29 cellular contexts compared by ENCODE assay signal in the genomic region with DNA sequence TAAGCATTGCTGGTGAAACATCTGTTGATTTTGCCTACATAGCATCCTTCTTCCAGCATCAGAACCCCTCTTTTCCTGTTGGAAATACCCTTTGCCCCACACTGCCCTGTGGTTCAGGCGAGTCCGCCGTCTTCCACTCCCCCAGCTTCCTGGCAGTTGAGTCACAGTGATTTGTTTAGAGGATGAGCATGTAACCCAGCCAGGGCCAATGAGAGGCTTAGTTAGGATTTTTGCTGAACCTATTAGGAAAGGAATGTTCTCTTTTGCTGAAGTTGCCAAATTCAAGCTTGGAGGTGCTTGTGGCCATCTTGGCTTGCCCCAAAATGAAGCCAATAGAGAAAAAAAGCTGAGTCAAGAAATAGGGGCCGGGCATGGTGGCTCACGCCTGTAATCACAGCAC. TPM values are rescaled to one million over a fixed set of nuclear protein-coding genes. Genes with fewer than 3 reads are reported as not detected.
DNase-seq lines count a peak whose midpoint lies in the region; ATAC-seq and TF ChIP-seq lines count a peak whose summit lies in the region.
"Had no signal": no experiment of that assay in that cellular context is flagged by ENCODE, and none has a peak within 500 bp of the region (broad histone marks: within the 10 kb centered on the region; RNA-seq: fewer than 3 reads in every experiment).

No MANE protein-coding gene starts in this region.

- no peak overlapping the region for H3K4me3 Mint-ChIP-seq in natural killer cell treated with Interleukin-12 subunit alpha and Interleukin-12 subunit beta and Interleukin-15 and Interleukin-18, amount 100 ng/mL, for 72 hours
- H3K4me3 Mint-ChIP-seq in natural killer cell: no peak overlapping the region
- no peak overlapping the region for H3K4me3 Mint-ChIP-seq in stimulated activated effector memory CD8-positive, alpha-beta T cell treated with anti-CD3 and anti-CD28 coated beads, Interleukin-12 subunit alpha, Interleukin-12 subunit beta, amount 100 ng/mL, for 72 hours
- H3K4me3 Mint-ChIP-seq in immature natural killer cell: no peak overlapping the region
- H3K4me3 Mint-ChIP-seq: brain; stimulated activated naive B cell treated with anti-CD40 and anti-IgM and Interleukin-4, amounts not matched to agents 10 μg/mL and 1 μg/mL and 100 μg/mL, for 72 hours had no signal

- no peak overlapping the region for H3K4me3 ChIP-seq in fibroblast of lung (replicated peaks in 1 of 4; ENCODE audit: control extremely low read depth in 1 of 4, insufficient read depth in 1 of 4, low read depth in 3 of 4, low read length in 4 of 4)
- H3K4me3 ChIP-seq: BLaER1 treated with 17β-estradiol and CSF1 and Interleukin-3, amounts not matched to agents 10 nM and 100 nM; lung; SK-N-MC; spleen; testis; uterus had no signal

- no peak overlapping the region for H3K27ac Mint-ChIP-seq in natural killer cell treated with Interleukin-12 subunit alpha and Interleukin-12 subunit beta and Interleukin-15 and Interleukin-18, amount 100 ng/mL, for 72 hours
- H3K27ac Mint-ChIP-seq in natural killer cell (no peak overlapping the region), immature natural killer cell (no peak overlapping the region)
- H3K27ac Mint-ChIP-seq in stimulated activated effector memory CD8-positive, alpha-beta T cell treated with anti-CD3 and anti-CD28 coated beads, Interleukin-12 subunit alpha, Interleukin-12 subunit beta, amount 100 ng/mL, for 72 hours: no peak overlapping the region
- H3K27ac Mint-ChIP-seq: brain; stimulated activated naive B cell treated with anti-CD40 and anti-IgM and Interleukin-4, amounts not matched to agents 10 μg/mL and 1 μg/mL and 100 μg/mL, for 72 hours had no signal

- H3K27me3 Mint-ChIP-seq in natural killer cell treated with Interleukin-12 subunit alpha and Interleukin-12 subunit beta and Interleukin-15 and Interleukin-18, amount 100 ng/mL, for 72 hours: peaks cover 21 to 41% of the 10 kb centered on the region in 2 donors
- H3K27me3 Mint-ChIP-seq in natural killer cell (ENCODE audit: low read depth in 2 of 2) (peaks cover 23 to 49% of the 10 kb centered on the region in 2 donors), immature natural killer cell (ENCODE audit: low read depth in 3 of 3) (peaks cover 9 to 17% (median 12%) of the 10 kb centered on the region in 3 donors)

- no peak overlapping the region for H3K4me2 ChIP-seq in fibroblast of lung (ENCODE audit: extremely low read depth, insufficient read depth, low read length)

- no peak overlapping the region for H3K27ac ChIP-seq in fibroblast of lung (ENCODE audit: insufficient read depth, low read length)
- H3K27ac ChIP-seq: BLaER1 treated with 17β-estradiol and CSF1 and Interleukin-3, amounts not matched to agents 10 nM and 100 nM; SK-N-MC; spleen; testis; uterus had no signal

- no peaks in the 10 kb centered on the region for H3K79me2 ChIP-seq in fibroblast of lung (ENCODE audit: control insufficient read depth, insufficient read depth, low read length)

- H3K4me1 ChIP-seq in fibroblast of lung (ENCODE audit: control insufficient read depth, extremely low read depth, insufficient read depth, low read length): no peaks in the 10 kb centered on the region
- H3K4me1 ChIP-seq: testis, uterus had no signal

- intact Hi-C loops in natural killer cell (cut with micrococcal nuclease): loop anchor here (5.0 kb wide), 1 partner anchor 92 kb away; no protein-coding TSS in a partner anchor

- H3K9me3 Mint-ChIP-seq in natural killer cell treated with Interleukin-12 subunit alpha and Interleukin-12 subunit beta and Interleukin-15 and Interleukin-18, amount 100 ng/mL, for 72 hours: no peaks in the 10 kb centered on the region
- no peaks in the 10 kb centered on the region for H3K9me3 Mint-ChIP-seq in natural killer cell
- H3K9me3 Mint-ChIP-seq in stimulated activated effector memory CD8-positive, alpha-beta T cell treated with anti-CD3 and anti-CD28 coated beads, Interleukin-12 subunit alpha, Interleukin-12 subunit beta, amount 100 ng/mL, for 72 hours: no peaks in the 10 kb centered on the region
- no peaks in the 10 kb centered on the region for H3K9me3 Mint-ChIP-seq in immature natural killer cell
- H3K9me3 Mint-ChIP-seq: brain; stimulated activated naive B cell treated with anti-CD40 and anti-IgM and Interleukin-4, amounts not matched to agents 10 μg/mL and 1 μg/mL and 100 μg/mL, for 72 hours had no signal

- no peak for DNase-seq in natural killer cell treated with Interleukin-12 subunit alpha and Interleukin-12 subunit beta and Interleukin-15 and Interleukin-18, amount 100 ng/mL, for 72 hours (ENCODE audit: low spot score)
- DNase-seq in natural killer cell (no peak), RKO (ENCODE audit: low spot score) (peak; percentile 33), fibroblast of lung (ENCODE audit: low read depth in 2 of 2) (peak; percentile 29 to 37), immature natural killer cell (no peak), activated gamma-delta T cell treated with Interleukin-2 at 50 U/mL for 16 hours (no peak)
- no peak for DNase-seq in stimulated activated effector memory CD8-positive, alpha-beta T cell treated with anti-CD3 and anti-CD28 coated beads, Interleukin-12 subunit alpha, Interleukin-12 subunit beta, amount 100 ng/mL, for 72 hours (ENCODE audit: low spot score in 2 of 2)
- DNase-seq: activated CD4-positive, alpha-beta T cell treated with anti-CD3 and anti-CD28 coated beads, Interleukin-2, amount 50 U/mL, for 1 hour; activated effector memory CD4-positive, alpha-beta T cell treated with anti-CD3 and anti-CD28 coated beads, Interleukin-2, amount 50 U/mL, for 16 hours; DND-41; effector memory CD4-positive, alpha-beta T cell; Karpas-422; kidney glomerular epithelial cell; NCI-H1092 treated with DMSO at 0.1 percent for 48 hours; NCI-H187 treated with DMSO at 0.1 percent for 48 hours; NCI-H2227 treated with DMSO at 0.1 percent for 48 hours; nucleus accumbens; RPMI8226; spleen; stimulated activated CD4-positive, alpha-beta T cell treated with anti-CD3 and anti-CD28 coated beads, Interleukin-4, amount 100 ng/mL, for 1 hour; stimulated activated naive B cell treated with anti-CD40 and anti-IgM and Interleukin-4, amounts not matched to agents 10 μg/mL and 1 μg/mL and 100 μg/mL, for 72 hours; testis; uterus had no signal

- H3K27me3 ChIP-seq in fibroblast of lung (ENCODE audit: control insufficient read depth, insufficient read depth, low read length): peaks cover 5% of the 10 kb centered on the region
- H3K27me3 ChIP-seq: BLaER1 treated with 17β-estradiol and CSF1 and Interleukin-3, amounts not matched to agents 10 nM and 100 nM; testis; uterus had no signal

- no peaks in the 10 kb centered on the region for H3K9me3 ChIP-seq in fibroblast of lung (ENCODE audit: control insufficient read depth, insufficient read depth, low read depth, low read length)
- H3K9me3 ChIP-seq: BLaER1 treated with 17β-estradiol and CSF1 and Interleukin-3, amounts not matched to agents 10 nM and 100 nM; spleen; testis; uterus had no signal

- no peaks in the 10 kb centered on the region for H3K36me3 Mint-ChIP-seq in natural killer cell treated with Interleukin-12 subunit alpha and Interleukin-12 subunit beta and Interleukin-15 and Interleukin-18, amount 100 ng/mL, for 72 hours
- H3K36me3 Mint-ChIP-seq in natural killer cell (no peaks in the 10 kb centered on the region), immature natural killer cell (peaks cover 0 to 4% (median 0%) of the 10 kb centered on the region in 3 donors)
- no peaks in the 10 kb centered on the region for H3K36me3 Mint-ChIP-seq in stimulated activated effector memory CD8-positive, alpha-beta T cell treated with anti-CD3 and anti-CD28 coated beads, Interleukin-12 subunit alpha, Interleukin-12 subunit beta, amount 100 ng/mL, for 72 hours
- H3K36me3 Mint-ChIP-seq: brain; stimulated activated naive B cell treated with anti-CD40 and anti-IgM and Interleukin-4, amounts not matched to agents 10 μg/mL and 1 μg/mL and 100 μg/mL, for 72 hours had no signal

- peak; percentile 28 to 77 for ATAC-seq in natural killer cell treated with Interleukin-12 subunit alpha and Interleukin-12 subunit beta and Interleukin-15 and Interleukin-18, amount 100 ng/mL, for 72 hours
- ATAC-seq in natural killer cell: no peak
- peak; percentile 58 for ATAC-seq in stimulated activated effector memory CD8-positive, alpha-beta T cell treated with anti-CD3 and anti-CD28 coated beads, Interleukin-12 subunit alpha, Interleukin-12 subunit beta, amount 100 ng/mL, for 72 hours
- ATAC-seq in HG02938 (IDR thresholded peaks at IDR 0.05; ENCODE audit: unreplicated experiment): no peak
- ATAC-seq: esophagus mucosa; stimulated activated naive B cell treated with anti-CD40 and anti-IgM and Interleukin-4, amounts not matched to agents 10 μg/mL and 1 μg/mL and 100 μg/mL, for 72 hours had no signal

- no peaks in the 10 kb centered on the region for H4K20me1 ChIP-seq in fibroblast of lung (ENCODE audit: control insufficient read depth, extremely low read depth, insufficient read depth, low read length)
- H4K20me1 ChIP-seq: BLaER1 treated with 17β-estradiol and CSF1 and Interleukin-3, amounts not matched to agents 10 nM and 100 nM had no signal

- no peak overlapping the region for H3K9ac ChIP-seq in fibroblast of lung (ENCODE audit: insufficient read depth, low read length)
- H3K9ac ChIP-seq: BLaER1 treated with 17β-estradiol and CSF1 and Interleukin-3, amounts not matched to agents 10 nM and 100 nM had no signal

- no peak overlapping the region for H2AFZ ChIP-seq in fibroblast of lung (ENCODE audit: low read length)

- peaks cover 0 to 4% of the 10 kb centered on the region in 2 donors for H3K4me1 Mint-ChIP-seq in natural killer cell treated with Interleukin-12 subunit alpha and Interleukin-12 subunit beta and Interleukin-15 and Interleukin-18, amount 100 ng/mL, for 72 hours (ENCODE audit: low read depth in 2 of 2)
- H3K4me1 Mint-ChIP-seq in natural killer cell (no peaks in the 10 kb centered on the region), immature natural killer cell (no peaks in the 10 kb centered on the region)
- peaks cover 5% of the 10 kb centered on the region for H3K4me1 Mint-ChIP-seq in stimulated activated effector memory CD8-positive, alpha-beta T cell treated with anti-CD3 and anti-CD28 coated beads, Interleukin-12 subunit alpha, Interleukin-12 subunit beta, amount 100 ng/mL, for 72 hours

- TF ChIP-seq CTCF in natural killer cell (IDR thresholded peaks at IDR 0.05) (no peak), fibroblast of lung (conservative IDR thresholded peaks at IDR 0.05 in 1 of 2, IDR thresholded peaks at IDR 0.05 in 1 of 2; ENCODE audit: low read depth in 1 of 2, low read length in 2 of 2) (no peak)

- no peaks in the 10 kb centered on the region for H3K36me3 ChIP-seq in fibroblast of lung (ENCODE audit: control insufficient read depth, insufficient read depth, low read length)
- H3K36me3 ChIP-seq: BLaER1 treated with 17β-estradiol and CSF1 and Interleukin-3, amounts not matched to agents 10 nM and 100 nM; spleen; uterus had no signal

RNA-seq across cellular contexts. Expression of a gene that starts 19.0 kb away (rescaled TPM):
- total RNA-seq in natural killer cell treated with Interleukin-12 subunit alpha and Interleukin-12 subunit beta and Interleukin-15 and Interleukin-18, amount 100 ng/mL, for 72 hours: under 1 TPM; 0.67 to 0.83 TPM
- total RNA-seq in natural killer cell (1 to 10 TPM; 1.4 to 2.4 (median 1.7) TPM), fibroblast of lung (5.9 and 8.1 TPM in 2 replicates)
- polyA plus RNA-seq in fibroblast of lung (2.2 and 2.6 TPM in 2 replicates), immature natural killer cell (under 1 TPM in 1 of 3 donors, not detected in 2; 0.06 TPM)
- 3.0 and 3.7 TPM in 2 replicates for polyA plus RNA-seq in fibroblast of lung (2012)
- polyA minus RNA-seq in fibroblast of lung (ENCODE audit: low replicate concordance): 1.2 and 2.9 TPM in 2 replicates

Comparison
In these comparisons a context has a peak if more than half of its experiments do, and no peak if none do; other contexts are left out.
1. ATAC-seq: peak in natural killer cell treated with Interleukin-12 subunit alpha and Interleukin-12 subunit beta and Interleukin-15 and Interleukin-18, amount 100 ng/mL, for 72 hours (2 of 2) and stimulated activated effector memory CD8-positive, alpha-beta T cell treated with anti-CD3 and anti-CD28 coated beads, Interleukin-12 subunit alpha, Interleukin-12 subunit beta, amount 100 ng/mL, for 72 hours (single experiment); none in natural killer cell (0 of 3) and HG02938 (single experiment).
2. DNase-seq: peak in RKO (single experiment) and fibroblast of lung (2 of 2); none in natural killer cell treated with Interleukin-12 subunit alpha and Interleukin-12 subunit beta and Interleukin-15 and Interleukin-18, amount 100 ng/mL, for 72 hours (single experiment), natural killer cell (single experiment), stimulated activated effector memory CD8-positive, alpha-beta T cell treated with anti-CD3 and anti-CD28 coated beads, Interleukin-12 subunit alpha, Interleukin-12 subunit beta, amount 100 ng/mL, for 72 hours (0 of 2), immature natural killer cell (0 of 3) and activated gamma-delta T cell treated with Interleukin-2 at 50 U/mL for 16 hours (single experiment).